Comparison of ENCODE assay signal across 1 cellular context in genomic region chr5:132459031-132459982, GRCh38.
A peak's percentile ranks its signal among the peaks of the same experiment; 100 is the strongest.
TF ChIP-seq lines count a peak whose summit lies in the region.

No MANE protein-coding gene starts in this region.

TF ChIP-seq in HEK293, 187 proteins besides CTCF, POLR2A, EP300 and RAD21 (continued from another document and continues in another):
- TF ChIP-seq ZNF518A (tag by site-specific recombination; conservative IDR thresholded peaks at IDR 0.05; ENCODE audit: low read depth) (0 out of 2 replicates have a peak, but pooled peaks have one; percentile 61), ZNF184 (tag by site-specific recombination; IDR thresholded peaks at IDR 0.05) (0 out of 2 replicates have a peak, but pooled peaks have one; percentile 64), ZNF660 (tag by site-specific recombination; IDR thresholded peaks at IDR 0.05) (peak; percentile 69), ZBTB44 (tag by site-specific recombination; IDR thresholded peaks at IDR 0.05) (0 out of 2 replicates have a peak, but pooled peaks have one; percentile 10), ZNF416 (tag by site-specific recombination; IDR thresholded peaks at IDR 0.05) (peak; percentile 7; the same call in 1 of the 2 replicates), ZNF48 (tag by site-specific recombination; IDR thresholded peaks at IDR 0.05) (no peak), ZNF785 (tag by site-specific recombination; IDR thresholded peaks at IDR 0.05) (peak; percentile 60; the same call in 1 of the 2 replicates), ZNF311 (tag by site-specific recombination; IDR thresholded peaks at IDR 0.05; ENCODE audit: borderline replicate concordance) (no peak), ZSCAN18 (tag by site-specific recombination; IDR thresholded peaks at IDR 0.05) (peak; percentile 58; the same call in 1 of the 2 replicates), ZBTB20 (tag by site-specific recombination; IDR thresholded peaks at IDR 0.05) (0 out of 2 replicates have a peak, but pooled peaks have one; percentile 15), ZBTB10 (tag by site-specific recombination; IDR thresholded peaks at IDR 0.05) (peak; percentile 73; the same call in 1 of the 2 replicates), ZNF626 (tag by site-specific recombination; IDR thresholded peaks at IDR 0.05) (no peak), ZIC2 (tag by site-specific recombination; IDR thresholded peaks at IDR 0.05) (peak; percentile 91), ZNF221 (tag by site-specific recombination; IDR thresholded peaks at IDR 0.05; ENCODE audit: borderline replicate concordance) (no peak), ZEB2 (tag by site-specific recombination; IDR thresholded peaks at IDR 0.05) (peak; percentile 95), KLF16 (tag by site-specific recombination; IDR thresholded peaks at IDR 0.05) (peak; percentile 54), IKZF3 (tag by site-specific recombination; IDR thresholded peaks at IDR 0.05) (peak; percentile 39; the same call in 1 of the 2 replicates), ZNF645 (tag by site-specific recombination; IDR thresholded peaks at IDR 0.05) (no peak), MYNN (tag by site-specific recombination; IDR thresholded peaks at IDR 0.05; ENCODE audit: borderline replicate concordance) (no peak), HOXD13 (CRISPR knock-in tag; IDR thresholded peaks at IDR 0.05; ENCODE audit: borderline replicate concordance) (no peak), ZNF404 (tag by site-specific recombination; IDR thresholded peaks at IDR 0.05) (0 out of 2 replicates have a peak, but pooled peaks have one; percentile 7), ZNF837 (tag by site-specific recombination; IDR thresholded peaks at IDR 0.05) (no peak), ZSCAN23 (tag by site-specific recombination; IDR thresholded peaks at IDR 0.05) (peak; percentile 79), ZNF488 (tag by site-specific recombination; IDR thresholded peaks at IDR 0.05) (0 out of 2 replicates have a peak, but pooled peaks have one; percentile 42), INSM2 (tag by site-specific recombination; IDR thresholded peaks at IDR 0.05) (no peak), ZNF791 (tag by site-specific recombination; IDR thresholded peaks at IDR 0.05) (peak; percentile 53; the same call in 1 of the 2 replicates), ZNF366 (tag by site-specific recombination; conservative IDR thresholded peaks at IDR 0.05) (peak; percentile 97), ZNF24 (tag by site-specific recombination; IDR thresholded peaks at IDR 0.05) (peak; percentile 90), PATZ1 (tag by site-specific recombination; IDR thresholded peaks at IDR 0.05) (peak; percentile 84), ZNF335 (tag by site-specific recombination; conservative IDR thresholded peaks at IDR 0.05) (peak; percentile 54; the same call in 1 of the 2 replicates), ZNF398 (tag by site-specific recombination; IDR thresholded peaks at IDR 0.05) (peak; percentile 87), ZNF558 (tag by site-specific recombination; IDR thresholded peaks at IDR 0.05) (peak; percentile 52; the same call in 1 of the 2 replicates), RBAK (tag by site-specific recombination; IDR thresholded peaks at IDR 0.05) (0 out of 2 replicates have a peak, but pooled peaks have one; percentile 33), SCRT2 (tag by site-specific recombination; IDR thresholded peaks at IDR 0.05) (peak; percentile 87), ZNF132 (tag by site-specific recombination; IDR thresholded peaks at IDR 0.05; ENCODE audit: borderline replicate concordance) (no peak), ZBTB17 (tag by site-specific recombination; IDR thresholded peaks at IDR 0.05) (peak; percentile 86), ZNF629 (tag by site-specific recombination; IDR thresholded peaks at IDR 0.05) (peak; percentile 36; the same call in 1 of the 2 replicates), ZNF324 (tag by site-specific recombination; IDR thresholded peaks at IDR 0.05) (peak; percentile 77), ZFHX2 (tag by site-specific recombination; conservative IDR thresholded peaks at IDR 0.05) (0 out of 2 replicates have a peak, but pooled peaks have one; percentile 23), MEIS1 (CRISPR knock-in tag; IDR thresholded peaks at IDR 0.05; ENCODE audit: borderline replicate concordance) (no peak), ZNF239 (tag by site-specific recombination; IDR thresholded peaks at IDR 0.05) (no peak), ZBTB21 (tag by site-specific recombination; IDR thresholded peaks at IDR 0.05) (peak; percentile 86), ZNF155 (tag by site-specific recombination; IDR thresholded peaks at IDR 0.05) (0 out of 2 replicates have a peak, but pooled peaks have one; percentile 59), ZFP69B (tag by site-specific recombination; IDR thresholded peaks at IDR 0.05) (peak; percentile 75; the same call in 1 of the 2 replicates)
